ENCODE assay signal across 24 cellular contexts in the genomic region with DNA sequence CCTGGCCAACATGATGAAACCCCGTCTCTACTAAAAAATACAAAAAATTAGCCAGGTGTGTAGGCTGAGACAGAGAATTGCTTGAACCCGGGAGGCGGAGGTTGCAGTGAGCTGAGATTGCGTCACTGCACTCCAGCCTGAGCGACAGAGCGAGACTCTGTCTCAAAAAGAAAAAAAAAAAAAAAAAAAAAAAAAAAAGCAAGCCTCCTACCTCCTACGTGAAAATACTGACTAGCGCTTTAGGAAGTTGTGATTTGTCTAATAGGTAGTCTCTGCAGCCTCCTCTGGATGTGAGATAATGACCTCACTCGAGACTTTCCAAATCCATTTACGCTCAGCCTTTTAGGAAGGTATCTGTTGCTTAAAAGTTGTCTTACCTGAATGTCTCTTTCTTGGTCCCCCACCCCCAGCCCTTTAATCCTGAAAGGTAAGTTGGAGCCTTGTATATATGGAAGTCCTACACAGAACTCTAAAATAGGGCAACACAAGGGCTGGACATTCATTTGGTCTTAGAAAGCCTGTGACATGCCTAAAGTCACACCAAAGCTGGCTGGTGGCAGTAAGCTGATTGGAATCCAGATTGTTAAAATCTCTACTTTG. TPM values are rescaled to one million over a fixed set of nuclear protein-coding genes. Genes with fewer than 3 reads are reported as not detected.
A peak's percentile ranks its signal among the peaks of the same experiment; 100 is the strongest.
DNase-seq lines count a peak whose midpoint lies in the region; ATAC-seq and TF ChIP-seq lines count a peak whose summit lies in the region.
"Had no signal": no experiment of that assay in that cellular context is flagged by ENCODE, and none has a peak within 500 bp of the region (broad histone marks: within the 10 kb centered on the region; RNA-seq: fewer than 3 reads in every experiment).

No MANE protein-coding gene starts in this region.

- ATAC-seq in natural killer cell (no peak), HG03571 (IDR thresholded peaks at IDR 0.05; ENCODE audit: unreplicated experiment) (no peak)
- ATAC-seq in natural killer cell treated with Interleukin-12 subunit alpha and Interleukin-12 subunit beta and Interleukin-15 and Interleukin-18, amount 100 ng/mL, for 72 hours = no peak
- ATAC-seq: foreskin keratinocyte, heart right ventricle had no signal

- H3K27me3 Mint-ChIP-seq in natural killer cell (ENCODE audit: low read depth in 2 of 2) = peaks cover 29 to 41% of the 10 kb centered on the region in 2 donors
- H3K27me3 Mint-ChIP-seq in natural killer cell treated with Interleukin-12 subunit alpha and Interleukin-12 subunit beta and Interleukin-15 and Interleukin-18, amount 100 ng/mL, for 72 hours = peaks cover 30 to 41% of the 10 kb centered on the region in 2 donors
- peaks cover 73% of the 10 kb centered on the region for H3K27me3 Mint-ChIP-seq in mesothelial cell of epicardium (ENCODE audit: low read depth)

- no peak overlapping the region for H2AFZ ChIP-seq in PC-9
- H2AFZ ChIP-seq: GM23248 had no signal

- H3K36me3 ChIP-seq in PC-9 (ENCODE audit: low read depth) = no peaks in the 10 kb centered on the region
- H3K36me3 ChIP-seq: heart right ventricle, SJSA1, vagina had no signal

- H3F3A ChIP-seq in PC-9 (ENCODE audit: insufficient read depth, low read depth) = peaks cover 21% of the 10 kb centered on the region; the same call in 1 of the 2 replicates

- H3K4me3 Mint-ChIP-seq in natural killer cell (peak overlapping the region; percentile 13), mesothelial cell of epicardium (peak overlapping the region; percentile 60)
- H3K4me3 Mint-ChIP-seq in natural killer cell treated with Interleukin-12 subunit alpha and Interleukin-12 subunit beta and Interleukin-15 and Interleukin-18, amount 100 ng/mL, for 72 hours = no peak overlapping the region
- H3K4me3 Mint-ChIP-seq: HFFc6 had no signal

- POLR2A ChIA-PET in PC-9 (lab: Charles Lee; ENCODE audit: unreplicated experiment) (no interaction called here), GM10248 (lab: Yijun Ruan, JAX) (interaction anchor here (0.7 kb wide), 1 partner anchor 35 kb away, joined by 5 read pairs; no protein-coding TSS in a partner anchor)

- no peak overlapping the region for H3K27ac Mint-ChIP-seq in natural killer cell
- no peak overlapping the region for H3K27ac Mint-ChIP-seq in natural killer cell treated with Interleukin-12 subunit alpha and Interleukin-12 subunit beta and Interleukin-15 and Interleukin-18, amount 100 ng/mL, for 72 hours
- H3K27ac Mint-ChIP-seq in mesothelial cell of epicardium = no peak overlapping the region
- H3K27ac Mint-ChIP-seq: activated CD4-positive, alpha-beta T cell treated with anti-CD3 and anti-CD28 coated beads, Interleukin-2, amount 10 ng/mL, durations not matched to agents 7 days and 5 days; HFFc6; T-helper 1 cell treated with Interleukin-12 subunit alpha and Interleukin-12 subunit beta and Interleukin-4 antibody, amounts not matched to agents 30 μg/mL and 1 μg/mL, for 36 hours had no signal

- no peaks in the 10 kb centered on the region for H3K36me3 Mint-ChIP-seq in natural killer cell
- H3K36me3 Mint-ChIP-seq in natural killer cell treated with Interleukin-12 subunit alpha and Interleukin-12 subunit beta and Interleukin-15 and Interleukin-18, amount 100 ng/mL, for 72 hours = no peaks in the 10 kb centered on the region
- H3K36me3 Mint-ChIP-seq in mesothelial cell of epicardium = no peaks in the 10 kb centered on the region
- H3K36me3 Mint-ChIP-seq: CD14-positive monocyte had no signal

- no peaks in the 10 kb centered on the region for H4K20me1 ChIP-seq in PC-9 (ENCODE audit: insufficient read depth)

- H3K4me1 Mint-ChIP-seq in natural killer cell (peaks cover 6 to 10% of the 10 kb centered on the region in 2 donors), mesothelial cell of epicardium (peaks cover 9% of the 10 kb centered on the region)
- peaks cover 5% of the 10 kb centered on the region in 2 donors for H3K4me1 Mint-ChIP-seq in natural killer cell treated with Interleukin-12 subunit alpha and Interleukin-12 subunit beta and Interleukin-15 and Interleukin-18, amount 100 ng/mL, for 72 hours (ENCODE audit: low read depth in 2 of 2)

- no TSS peak for BruUV-seq in PC-9 (replicated peaks; lab: Mats Ljungman, UMichigan)

- H3K27ac ChIP-seq in PC-9 = no peak overlapping the region
- H3K27ac ChIP-seq: foreskin keratinocyte, GM23248, heart right ventricle, SJSA1, vagina had no signal

- intact Hi-C loops in natural killer cell (cut with micrococcal nuclease) (no loop called here), PC-9 (cut with micrococcal nuclease; ENCODE audit: unreplicated experiment) (no loop called here)

- H3K9me3 ChIP-seq in PC-9 (ENCODE audit: insufficient read depth, low read depth) = no peaks in the 10 kb centered on the region
- H3K9me3 ChIP-seq: heart right ventricle, SJSA1, vagina had no signal

- peaks cover 60% of the 10 kb centered on the region for H3K27me3 ChIP-seq in PC-9 (ENCODE audit: insufficient read depth, low read depth)

- H3K9me3 Mint-ChIP-seq in natural killer cell (no peaks in the 10 kb centered on the region), mesothelial cell of epicardium (no peaks in the 10 kb centered on the region)
- H3K9me3 Mint-ChIP-seq in natural killer cell treated with Interleukin-12 subunit alpha and Interleukin-12 subunit beta and Interleukin-15 and Interleukin-18, amount 100 ng/mL, for 72 hours = no peaks in the 10 kb centered on the region
- H3K9me3 Mint-ChIP-seq: activated CD4-positive, alpha-beta T cell treated with anti-CD3 and anti-CD28 coated beads, Interleukin-2, amount 10 ng/mL, durations not matched to agents 7 days and 5 days; HFFc6; T-helper 1 cell treated with Interleukin-12 subunit alpha and Interleukin-12 subunit beta and Interleukin-4 antibody, amounts not matched to agents 30 μg/mL and 1 μg/mL, for 36 hours had no signal

- no peaks in the 10 kb centered on the region for H3K9me2 ChIP-seq in PC-9 (ENCODE audit: insufficient read depth)

- H3K79me2 ChIP-seq in PC-9 (ENCODE audit: low read depth) = no peaks in the 10 kb centered on the region

- no peak overlapping the region for H3K4me3 ChIP-seq in PC-9
- H3K4me3 ChIP-seq: GM23248, heart right ventricle, SJSA1, vagina had no signal

- H3K4me1 ChIP-seq in PC-9 (replicated peaks; ENCODE audit: insufficient read depth) = no peaks in the 10 kb centered on the region
- H3K4me1 ChIP-seq: foreskin keratinocyte had no signal

- TF ChIP-seq CTCF in natural killer cell (IDR thresholded peaks at IDR 0.05) = no peak
- TF ChIP-seq CTCF in PC-9 (conservative IDR thresholded peaks at IDR 0.05) = no peak
- TF ChIP-seq CTCF in mesothelial cell of epicardium (IDR thresholded peaks at IDR 0.05; ENCODE audit: unreplicated experiment) = no peak
- no peak for TF ChIP-seq CTCF in GM10248 (IDR thresholded peaks at IDR 0.05; ENCODE audit: control extremely low read depth, extremely low read depth, low read depth, missing control alignments)

- CTCF ChIA-PET in PC-9 (lab: Charles Lee) (no interaction called here), GM10248 (lab: Yijun Ruan, JAX) (no interaction called here)

- no peak for DNase-seq in natural killer cell
- no peak for DNase-seq in natural killer cell treated with Interleukin-12 subunit alpha and Interleukin-12 subunit beta and Interleukin-15 and Interleukin-18, amount 100 ng/mL, for 72 hours (ENCODE audit: low spot score)
- DNase-seq in PC-9 = no peak
- DNase-seq in mesothelial cell of epicardium (ENCODE audit: low spot score in 2 of 2, unreplicated experiment in 2 of 2) = no peak
- DNase-seq in DMS153 treated with DMSO at 0.1 percent for 48 hours (lab: John Stamatoyannopoulos, UW; ENCODE audit: unreplicated experiment) = no peak
- DNase-seq in GM10248 (ENCODE audit: extremely low spot score) = no peak
- DNase-seq: activated CD4-positive, alpha-beta T cell treated with anti-CD3 and anti-CD28 coated beads, Interleukin-2, amount 10 ng/mL, durations not matched to agents 7 days and 5 days; activated effector memory CD4-positive, alpha-beta T cell treated with anti-CD3 and anti-CD28 coated beads, Interleukin-2, amount 50 U/mL, for 16 hours; foreskin keratinocyte; GM23248; heart right ventricle; HFFc6; KBM-7; MM.1S; NCI-H1436 treated with DMSO at 0.1 percent for 48 hours; stimulated activated CD4-positive, alpha-beta T cell treated with anti-CD3 and anti-CD28 coated beads, Interleukin-2, amount 100 ng/mL, for 48 hours; stimulated activated naive CD4-positive, alpha-beta T cell had no signal

- peak overlapping the region; percentile 13 for H3K4me2 ChIP-seq in PC-9

RNA-seq across cellular contexts. Expression of a gene that starts 5.5 kb away (rescaled TPM):
- total RNA-seq in natural killer cell (under 1 TPM in 1 of 3 donors, not detected in 2; 0.38 TPM), PC-9 (2021) (1.2 and 1.5 TPM in 2 replicates), mesothelial cell of epicardium (8.8 to 9.0 TPM (median 9.0 TPM) in 3 replicates)
- total RNA-seq in natural killer cell treated with Interleukin-12 subunit alpha and Interleukin-12 subunit beta and Interleukin-15 and Interleukin-18, amount 100 ng/mL, for 72 hours = under 1 TPM; 0.14 to 0.25 TPM
- total RNA-seq: GM23248, SJSA1 had no signal

RNA-seq across cellular contexts. Expression of a gene that starts 23.8 kb away (rescaled TPM):
- total RNA-seq in natural killer cell (1 to 10 TPM; 1.7 to 3.6 (median 3.0) TPM), PC-9 (2021) (7.1 and 12.2 TPM in 2 replicates), mesothelial cell of epicardium (not detected in 3 replicates)
- 1 to 10 TPM; 1.5 to 1.7 TPM for total RNA-seq in natural killer cell treated with Interleukin-12 subunit alpha and Interleukin-12 subunit beta and Interleukin-15 and Interleukin-18, amount 100 ng/mL, for 72 hours
- total RNA-seq: chondrocyte, HFFc6, SJSA1 had no signal

RNA-seq across cellular contexts. Expression of a gene that starts 27.8 kb away (rescaled TPM):
- total RNA-seq in natural killer cell = 1 to 10 TPM; 4.2 to 7.1 (median 6.1) TPM
- 100 to 1,000 TPM in 1 of 2 donors, 10 to 100 TPM in 1; 34.7 to 115 TPM for total RNA-seq in natural killer cell treated with Interleukin-12 subunit alpha and Interleukin-12 subunit beta and Interleukin-15 and Interleukin-18, amount 100 ng/mL, for 72 hours
- 42.0 and 53.8 TPM in 2 replicates for total RNA-seq in PC-9 (2021)
- 12.5 to 14.9 TPM (median 13.3 TPM) in 3 replicates for total RNA-seq in mesothelial cell of epicardium
- total RNA-seq: vagina had no signal

RNA-seq across cellular contexts. Expression of a gene that starts 48.2 kb away (rescaled TPM):
- 1 to 10 TPM; 2.4 to 3.2 (median 2.7) TPM for total RNA-seq in natural killer cell
- total RNA-seq in natural killer cell treated with Interleukin-12 subunit alpha and Interleukin-12 subunit beta and Interleukin-15 and Interleukin-18, amount 100 ng/mL, for 72 hours = 1 to 10 TPM in 1 of 2 donors, under 1 TPM in 1; 0.40 to 3.2 TPM
- 2.7 and 4.0 TPM in 2 replicates for total RNA-seq in PC-9 (2021)
- total RNA-seq in mesothelial cell of epicardium = 3.1 to 3.5 TPM (median 3.3 TPM) in 3 replicates
- total RNA-seq: RPMI7951, vagina had no signal
